Comparison of ENCODE assay signal across 8 cellular contexts in the genomic region with DNA sequence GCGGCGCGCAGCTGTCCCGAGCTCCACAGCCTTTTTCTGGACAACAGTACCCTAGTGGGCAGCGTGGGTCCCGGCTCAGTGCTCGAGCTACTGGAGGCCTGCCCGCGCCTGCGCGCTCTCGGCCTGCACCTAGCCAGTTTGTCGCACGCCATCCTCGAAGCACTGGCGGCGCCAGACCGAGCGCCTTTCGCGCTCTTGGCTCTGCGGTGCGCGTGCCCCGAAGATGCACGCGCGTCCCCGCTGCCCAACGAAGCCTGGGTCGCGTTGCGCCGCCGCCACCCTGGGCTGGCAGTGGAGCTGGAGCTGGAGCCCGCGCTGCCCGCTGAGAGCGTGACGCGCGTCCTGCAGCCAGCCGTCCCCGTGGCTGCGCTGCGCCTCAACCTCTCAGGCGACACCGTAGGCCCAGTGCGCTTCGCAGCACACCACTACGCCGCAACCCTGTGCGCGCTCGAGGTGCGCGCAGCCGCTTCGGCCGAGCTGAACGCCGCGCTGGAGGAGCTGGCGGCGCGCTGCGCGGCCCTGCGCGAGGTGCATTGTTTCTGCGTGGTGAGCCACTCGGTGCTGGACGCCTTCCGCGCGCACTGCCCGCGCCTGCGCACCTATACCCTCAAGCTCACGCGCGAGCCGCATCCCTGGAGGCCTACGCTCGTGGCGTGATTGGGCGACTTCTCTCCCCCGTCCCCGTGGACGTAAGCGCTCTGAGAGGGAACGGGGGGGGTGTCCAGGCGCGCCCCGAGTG. TPM values are rescaled to one million over a fixed set of nuclear protein-coding genes. Genes with fewer than 3 reads are reported as not detected.
DNase-seq lines count a peak whose midpoint lies in the region; ATAC-seq, FAIRE-seq and TF ChIP-seq lines count a peak whose summit lies in the region.

No MANE protein-coding gene starts in this region.

- no peak overlapping the region for H3K9ac ChIP-seq in HepG2 (ENCODE audit: insufficient read depth, low read depth, low read length)

- peaks cover 9 to 32% of the 10 kb centered on the region in 2 experiments for H3K27me3 ChIP-seq in HepG2 (ENCODE audit: control insufficient read depth in 1 of 2, insufficient read depth in 2 of 2, low read length in 2 of 2)

- TF ChIP-seq EP300 in HepG2 (IDR thresholded peaks at IDR 0.05; ENCODE audit: low read depth in 2 of 2, low read length in 2 of 2), result no peak
- TF ChIP-seq EP300 in HepG2 (CRISPR knock-in tag; IDR thresholded peaks at IDR 0.05; ENCODE audit: borderline replicate concordance), result no peak

- POLR2A ChIA-PET in HepG2 (lab: Yijun Ruan, JAX), result no interaction called here

- CTCF ChIA-PET in HepG2 (lab: Yijun Ruan, JAX; ENCODE audit: low intra/inter-chr PET ratio, low total read pairs), result no interaction called here

- H4K20me1 ChIP-seq in HepG2 (ENCODE audit: insufficient read depth, low read length), result no peaks in the 10 kb centered on the region

- no peak overlapping the region for H3K27ac ChIP-seq in HepG2 (ENCODE audit: extremely low read length, insufficient read depth, low read length)

- no peak overlapping the region for H3K27ac Mint-ChIP-seq in stimulated activated naive CD8-positive, alpha-beta T cell treated with anti-CD3 and anti-CD28 coated beads, Interleukin-15, amount 100 ng/mL, for 72 hours
- no peak overlapping the region for H3K27ac Mint-ChIP-seq in endothelial cell (ENCODE audit: unreplicated experiment)

- 98% methylated on average over 95 of the region's 95 CpGs for WGBS in HepG2 (ENCODE audit: low lambda C conversion rate)

- H3K4me2 ChIP-seq in HepG2 (ENCODE audit: low read depth, low read length), result no peak overlapping the region

- peaks cover 40% of the 10 kb centered on the region for H3K4me1 ChIP-seq in HepG2 (ENCODE audit: insufficient read depth, low read length)

- H3K4me3 ChIP-seq in GM12875 (ENCODE audit: low read depth, low read length) (peak overlapping the region; percentile 43), HepG2 (replicated peaks in 1 of 3; ENCODE audit: insufficient read depth in 1 of 3, low read depth in 2 of 3, low read length in 3 of 3) (no peak overlapping the region)

- in situ Hi-C loops in HepG2 (cut with HindIII; ENCODE audit: extremely low pct_ligation_motif_present, low pct_unique_long_range_greater_than_20kb), result no loop called here

- H2AFZ ChIP-seq in HepG2 (ENCODE audit: low read length), result no peak overlapping the region

- H3K79me2 ChIP-seq in HepG2 (ENCODE audit: insufficient read depth, low read length), result no peaks in the 10 kb centered on the region

- H3K4me3 Mint-ChIP-seq in stimulated activated naive CD8-positive, alpha-beta T cell treated with anti-CD3 and anti-CD28 coated beads, Interleukin-15, amount 100 ng/mL, for 72 hours, result peak overlapping the region; percentile 62 to 72
- H3K4me3 Mint-ChIP-seq in endothelial cell (ENCODE audit: unreplicated experiment), result no peak overlapping the region

- no peaks in the 10 kb centered on the region for H3K9me3 ChIP-seq in HepG2 (ENCODE audit: low read length)

- peaks cover 85% of the 10 kb centered on the region for H3K4me1 Mint-ChIP-seq in stimulated activated naive CD8-positive, alpha-beta T cell treated with anti-CD3 and anti-CD28 coated beads, Interleukin-15, amount 100 ng/mL, for 72 hours
- H3K4me1 Mint-ChIP-seq in endothelial cell (ENCODE audit: unreplicated experiment), result peaks cover 11% of the 10 kb centered on the region

- intact Hi-C loops in HepG2 (cut with micrococcal nuclease; ENCODE audit: unreplicated experiment), result no loop called here

- H3K27me3 Mint-ChIP-seq in stimulated activated naive CD8-positive, alpha-beta T cell treated with anti-CD3 and anti-CD28 coated beads, Interleukin-15, amount 100 ng/mL, for 72 hours, result peaks cover 75% of the 10 kb centered on the region
- peaks cover 33% of the 10 kb centered on the region for H3K27me3 Mint-ChIP-seq in endothelial cell (ENCODE audit: unreplicated experiment)

- no peak for TF ChIP-seq RAD21 in HepG2 (CRISPR knock-in tag; IDR thresholded peaks at IDR 0.05)

- no peak for TF ChIP-seq POLR2A in HepG2 (IDR thresholded peaks at IDR 0.05; ENCODE audit: insufficient read depth in 1 of 2, low read depth in 2 of 2, low read length in 2 of 2)

- BruUV-seq in HepG2 (replicated peaks; lab: Mats Ljungman, UMichigan), result no TSS peak

- peaks cover 4% of the 10 kb centered on the region for H3K36me3 Mint-ChIP-seq in endothelial cell (ENCODE audit: low read depth, unreplicated experiment)

- DNase-seq in NCI-H748 (lab: John Stamatoyannopoulos, UW; ENCODE audit: unreplicated experiment) (peak; percentile 93), cerebellar cortex (ENCODE audit: low spot score) (peak; percentile 81), HepG2 (ENCODE audit: low spot score) (no peak), endothelial cell (ENCODE audit: low spot score) (no peak)
- DNase-seq in stimulated activated naive CD8-positive, alpha-beta T cell treated with anti-CD3 and anti-CD28 coated beads, Interleukin-15, amount 100 ng/mL, for 72 hours, result peak; percentile 56

- H3K36me3 ChIP-seq in HepG2 (replicated peaks in 1 of 2; ENCODE audit: control insufficient read depth in 1 of 2, insufficient read depth in 2 of 2, low read length in 2 of 2), result no peaks in the 10 kb centered on the region

- no peaks in the 10 kb centered on the region for H3K9me3 Mint-ChIP-seq in stimulated activated naive CD8-positive, alpha-beta T cell treated with anti-CD3 and anti-CD28 coated beads, Interleukin-15, amount 100 ng/mL, for 72 hours
- H3K9me3 Mint-ChIP-seq in endothelial cell (ENCODE audit: unreplicated experiment), result no peaks in the 10 kb centered on the region

- ATAC-seq in HepG2 (no peak), HG03025 (IDR thresholded peaks at IDR 0.05; ENCODE audit: low FRiP score, unreplicated experiment) (no peak), GM21717 (IDR thresholded peaks at IDR 0.05; ENCODE audit: unreplicated experiment) (no peak)
- no peak for ATAC-seq in stimulated activated naive CD8-positive, alpha-beta T cell treated with anti-CD3 and anti-CD28 coated beads, Interleukin-15, amount 100 ng/mL, for 72 hours

- TF ChIP-seq CTCF in GM12875 (IDR thresholded peaks at IDR 0.05; ENCODE audit: borderline replicate concordance, insufficient read depth, low read depth, low read length), result no peak
- TF ChIP-seq CTCF in HepG2 (CRISPR knock-in tag; IDR thresholded peaks at IDR 0.05), result no peak
- no peak for TF ChIP-seq CTCF in endothelial cell (IDR thresholded peaks at IDR 0.05; ENCODE audit: unreplicated experiment)

- FAIRE-seq in HepG2 (lab: Jason Lieb, UNC), result no peak

RNA-seq across cellular contexts. Expression of a gene that starts 1.2 kb away (rescaled TPM):
- total RNA-seq in HepG2 (2016; rRNA removed; fragmentation: Illumina TruSeq; extraction: Trizol) (0.41 and 3.5 TPM in 2 replicates), endothelial cell (ENCODE audit: unreplicated experiment) (5.7 TPM)
- 0.44 and 1.0 TPM in 2 replicates for total RNA-seq in HepG2 (2016; cell fraction: cytosol; rRNA removed; fragmentation: Illumina TruSeq; extraction: Trizol; ENCODE audit: low read depth)
- total RNA-seq in HepG2 (2016; cell fraction: insoluble cytoplasmic fraction; rRNA removed; fragmentation: Illumina TruSeq; extraction: Trizol), result 0.79 and 3.2 TPM in 2 replicates
- 0.59 and 0.68 TPM in 2 replicates for total RNA-seq in HepG2 (2016; cell fraction: membrane; rRNA removed; fragmentation: Illumina TruSeq; extraction: Trizol)
- 4.6 and 5.3 TPM in 2 replicates for total RNA-seq in HepG2 (2016; cell fraction: nucleus; rRNA removed; fragmentation: Illumina TruSeq; extraction: Trizol)
- 16.9 and 17.9 TPM in 2 replicates for polyA plus RNA-seq in HepG2 (2011; rRNA removed)
- 1.8 and 2.3 TPM in 2 replicates for polyA plus RNA-seq in HepG2 (2011; cell fraction: cytosol; rRNA removed)
- 319 and 364 TPM in 2 replicates for polyA plus RNA-seq in HepG2 (2011; cell fraction: nucleus; rRNA removed)
- 12.3 and 18.7 TPM in 2 replicates for polyA plus RNA-seq in HepG2 (2012)
- 0.77 TPM in 1 of 2 replicates, not detected in the other for polyA plus RNA-seq in HepG2 (2016; cell fraction: cytosol; fragmentation: Illumina TruSeq; extraction: Trizol; ENCODE audit: low read depth)
- polyA plus RNA-seq in HepG2 (2016; cell fraction: insoluble cytoplasmic fraction; fragmentation: Illumina TruSeq; extraction: Trizol; ENCODE audit: low read depth), result 0.87 and 1.1 TPM in 2 replicates
- polyA plus RNA-seq in HepG2 (2016; cell fraction: membrane; fragmentation: Illumina TruSeq; extraction: Trizol; ENCODE audit: low read depth), result 0.36 and 0.41 TPM in 2 replicates
- polyA plus RNA-seq in HepG2 (2016; cell fraction: nucleus; fragmentation: Illumina TruSeq; extraction: Trizol; ENCODE audit: insufficient read depth, low read depth), result 18.4 and 20.6 TPM in 2 replicates
- 7.7 and 14.1 TPM in 2 replicates for polyA minus RNA-seq in HepG2 (2011; rRNA and poly(A)+ RNA removed; ENCODE audit: low replicate concordance)
- 1.1 TPM in 1 of 2 replicates, not detected in the other for polyA minus RNA-seq in HepG2 (2011; cell fraction: cytosol; rRNA and poly(A)+ RNA removed)
- polyA minus RNA-seq in HepG2 (2011; cell fraction: nucleus; rRNA and poly(A)+ RNA removed), result 19.5 and 25.2 TPM in 2 replicates

RNA-seq across cellular contexts. Expression of a gene that starts 3.6 kb away (rescaled TPM):
- total RNA-seq in HepG2 (2016; rRNA removed; fragmentation: Illumina TruSeq; extraction: Trizol) (1.5 and 3.9 TPM in 2 replicates), endothelial cell (ENCODE audit: unreplicated experiment) (3.8 TPM)
- total RNA-seq in HepG2 (2016; cell fraction: cytosol; rRNA removed; fragmentation: Illumina TruSeq; extraction: Trizol; ENCODE audit: low read depth), result 0.81 and 0.88 TPM in 2 replicates
- 1.2 and 3.5 TPM in 2 replicates for total RNA-seq in HepG2 (2016; cell fraction: insoluble cytoplasmic fraction; rRNA removed; fragmentation: Illumina TruSeq; extraction: Trizol)
- 1.9 and 2.3 TPM in 2 replicates for total RNA-seq in HepG2 (2016; cell fraction: membrane; rRNA removed; fragmentation: Illumina TruSeq; extraction: Trizol)
- 4.6 and 4.8 TPM in 2 replicates for total RNA-seq in HepG2 (2016; cell fraction: nucleus; rRNA removed; fragmentation: Illumina TruSeq; extraction: Trizol)
- 9.3 and 10.9 TPM in 2 replicates for polyA plus RNA-seq in HepG2 (2011; rRNA removed)
- 3.2 and 6.0 TPM in 2 replicates for polyA plus RNA-seq in HepG2 (2011; cell fraction: cytosol; rRNA removed)
- 173 and 222 TPM in 2 replicates for polyA plus RNA-seq in HepG2 (2011; cell fraction: nucleus; rRNA removed)
- polyA plus RNA-seq in HepG2 (2012), result 5.8 and 7.5 TPM in 2 replicates
- polyA plus RNA-seq in HepG2 (2016; cell fraction: cytosol; fragmentation: Illumina TruSeq; extraction: Trizol; ENCODE audit: low read depth), result 0.17 and 0.29 TPM in 2 replicates
- 2.0 and 2.2 TPM in 2 replicates for polyA plus RNA-seq in HepG2 (2016; cell fraction: insoluble cytoplasmic fraction; fragmentation: Illumina TruSeq; extraction: Trizol; ENCODE audit: low read depth)
- polyA plus RNA-seq in HepG2 (2016; cell fraction: membrane; fragmentation: Illumina TruSeq; extraction: Trizol; ENCODE audit: low read depth), result 0.58 and 0.92 TPM in 2 replicates
- 9.5 and 16.0 TPM in 2 replicates for polyA plus RNA-seq in HepG2 (2016; cell fraction: nucleus; fragmentation: Illumina TruSeq; extraction: Trizol; ENCODE audit: insufficient read depth, low read depth)
- polyA minus RNA-seq in HepG2 (2011; rRNA and poly(A)+ RNA removed; ENCODE audit: low replicate concordance), result 4.6 and 9.2 TPM in 2 replicates
- 2.9 and 3.2 TPM in 2 replicates for polyA minus RNA-seq in HepG2 (2011; cell fraction: cytosol; rRNA and poly(A)+ RNA removed)
- 19.1 and 22.3 TPM in 2 replicates for polyA minus RNA-seq in HepG2 (2011; cell fraction: nucleus; rRNA and poly(A)+ RNA removed)

RNA-seq across cellular contexts. Expression of a gene that starts 3.6 kb away (rescaled TPM):
- total RNA-seq in HepG2 (2016; rRNA removed; fragmentation: Illumina TruSeq; extraction: Trizol), result 6.2 and 7.8 TPM in 2 replicates
- 3.2 TPM in 2 replicates for total RNA-seq in HepG2 (2016; cell fraction: cytosol; rRNA removed; fragmentation: Illumina TruSeq; extraction: Trizol; ENCODE audit: low read depth)
- 6.8 and 9.0 TPM in 2 replicates for total RNA-seq in HepG2 (2016; cell fraction: insoluble cytoplasmic fraction; rRNA removed; fragmentation: Illumina TruSeq; extraction: Trizol)
- 4.6 and 4.9 TPM in 2 replicates for total RNA-seq in HepG2 (2016; cell fraction: membrane; rRNA removed; fragmentation: Illumina TruSeq; extraction: Trizol)
- 4.8 and 4.9 TPM in 2 replicates for total RNA-seq in HepG2 (2016; cell fraction: nucleus; rRNA removed; fragmentation: Illumina TruSeq; extraction: Trizol)
- 8.2 and 10.3 TPM in 2 replicates for polyA plus RNA-seq in HepG2 (2011; rRNA removed)
- polyA plus RNA-seq in HepG2 (2011; cell fraction: cytosol; rRNA removed), result 9.8 and 13.8 TPM in 2 replicates
- 22.9 and 28.2 TPM in 2 replicates for polyA plus RNA-seq in HepG2 (2011; cell fraction: nucleus; rRNA removed)
- 5.3 TPM in 2 replicates for polyA plus RNA-seq in HepG2 (2012)
- 3.1 and 3.6 TPM in 2 replicates for polyA plus RNA-seq in HepG2 (2016; cell fraction: cytosol; fragmentation: Illumina TruSeq; extraction: Trizol; ENCODE audit: low read depth)
- polyA plus RNA-seq in HepG2 (2016; cell fraction: insoluble cytoplasmic fraction; fragmentation: Illumina TruSeq; extraction: Trizol; ENCODE audit: low read depth), result 5.3 and 5.9 TPM in 2 replicates
- 3.2 and 3.8 TPM in 2 replicates for polyA plus RNA-seq in HepG2 (2016; cell fraction: membrane; fragmentation: Illumina TruSeq; extraction: Trizol; ENCODE audit: low read depth)
- polyA plus RNA-seq in HepG2 (2016; cell fraction: nucleus; fragmentation: Illumina TruSeq; extraction: Trizol; ENCODE audit: insufficient read depth, low read depth), result 11.5 and 13.8 TPM in 2 replicates
- polyA minus RNA-seq in HepG2 (2011; rRNA and poly(A)+ RNA removed; ENCODE audit: low replicate concordance), result 3.4 and 5.6 TPM in 2 replicates
- 4.1 and 5.0 TPM in 2 replicates for polyA minus RNA-seq in HepG2 (2011; cell fraction: cytosol; rRNA and poly(A)+ RNA removed)
- 5.0 TPM in 2 replicates for polyA minus RNA-seq in HepG2 (2011; cell fraction: nucleus; rRNA and poly(A)+ RNA removed)
- 3.7 TPM for total RNA-seq in endothelial cell (ENCODE audit: unreplicated experiment)

RNA-seq across cellular contexts. Expression of a gene that starts 7.0 kb away (rescaled TPM):
- total RNA-seq in HepG2 (2016; rRNA removed; fragmentation: Illumina TruSeq; extraction: Trizol) (3.1 and 5.7 TPM in 2 replicates), endothelial cell (ENCODE audit: unreplicated experiment) (2.6 TPM)
- 0.91 and 1.1 TPM in 2 replicates for total RNA-seq in HepG2 (2016; cell fraction: cytosol; rRNA removed; fragmentation: Illumina TruSeq; extraction: Trizol; ENCODE audit: low read depth)
- 3.8 and 4.1 TPM in 2 replicates for total RNA-seq in HepG2 (2016; cell fraction: insoluble cytoplasmic fraction; rRNA removed; fragmentation: Illumina TruSeq; extraction: Trizol)
- 2.1 and 2.2 TPM in 2 replicates for total RNA-seq in HepG2 (2016; cell fraction: membrane; rRNA removed; fragmentation: Illumina TruSeq; extraction: Trizol)
- 2.7 and 3.0 TPM in 2 replicates for total RNA-seq in HepG2 (2016; cell fraction: nucleus; rRNA removed; fragmentation: Illumina TruSeq; extraction: Trizol)
- polyA plus RNA-seq in HepG2 (2011; rRNA removed), result 20.5 and 23.3 TPM in 2 replicates
- polyA plus RNA-seq in HepG2 (2011; cell fraction: cytosol; rRNA removed), result 9.2 and 14.1 TPM in 2 replicates
- polyA plus RNA-seq in HepG2 (2011; cell fraction: nucleus; rRNA removed), result 78.8 and 95.6 TPM in 2 replicates
- 23.5 and 26.3 TPM in 2 replicates for polyA plus RNA-seq in HepG2 (2012)
- 1.1 and 1.3 TPM in 2 replicates for polyA plus RNA-seq in HepG2 (2016; cell fraction: cytosol; fragmentation: Illumina TruSeq; extraction: Trizol; ENCODE audit: low read depth)
- polyA plus RNA-seq in HepG2 (2016; cell fraction: insoluble cytoplasmic fraction; fragmentation: Illumina TruSeq; extraction: Trizol; ENCODE audit: low read depth), result 3.6 TPM in 2 replicates
- 2.3 and 2.9 TPM in 2 replicates for polyA plus RNA-seq in HepG2 (2016; cell fraction: membrane; fragmentation: Illumina TruSeq; extraction: Trizol; ENCODE audit: low read depth)
- 18.2 and 26.0 TPM in 2 replicates for polyA plus RNA-seq in HepG2 (2016; cell fraction: nucleus; fragmentation: Illumina TruSeq; extraction: Trizol; ENCODE audit: insufficient read depth, low read depth)
- 5.4 and 16.0 TPM in 2 replicates for polyA minus RNA-seq in HepG2 (2011; rRNA and poly(A)+ RNA removed; ENCODE audit: low replicate concordance)
- 2.8 and 3.7 TPM in 2 replicates for polyA minus RNA-seq in HepG2 (2011; cell fraction: cytosol; rRNA and poly(A)+ RNA removed)
- 14.3 and 16.3 TPM in 2 replicates for polyA minus RNA-seq in HepG2 (2011; cell fraction: nucleus; rRNA and poly(A)+ RNA removed)

RNA-seq across cellular contexts. Expression of a gene that starts 12.5 kb away (rescaled TPM):
- total RNA-seq in HepG2 (2016; rRNA removed; fragmentation: Illumina TruSeq; extraction: Trizol) (1.5 and 3.1 TPM in 2 replicates), endothelial cell (ENCODE audit: unreplicated experiment) (1.5 TPM)
- 0.61 and 0.79 TPM in 2 replicates for total RNA-seq in HepG2 (2016; cell fraction: cytosol; rRNA removed; fragmentation: Illumina TruSeq; extraction: Trizol; ENCODE audit: low read depth)
- total RNA-seq in HepG2 (2016; cell fraction: insoluble cytoplasmic fraction; rRNA removed; fragmentation: Illumina TruSeq; extraction: Trizol), result 1.5 and 2.9 TPM in 2 replicates
- 1.8 and 2.1 TPM in 2 replicates for total RNA-seq in HepG2 (2016; cell fraction: membrane; rRNA removed; fragmentation: Illumina TruSeq; extraction: Trizol)
- total RNA-seq in HepG2 (2016; cell fraction: nucleus; rRNA removed; fragmentation: Illumina TruSeq; extraction: Trizol), result 1.8 and 2.5 TPM in 2 replicates
- polyA plus RNA-seq in HepG2 (2011; rRNA removed), result 1.2 and 1.5 TPM in 2 replicates
- 1.4 and 1.9 TPM in 2 replicates for polyA plus RNA-seq in HepG2 (2011; cell fraction: cytosol; rRNA removed)
- polyA plus RNA-seq in HepG2 (2011; cell fraction: nucleus; rRNA removed), result 2.0 and 2.5 TPM in 2 replicates
- 0.80 and 0.82 TPM in 2 replicates for polyA plus RNA-seq in HepG2 (2012)
- polyA plus RNA-seq in HepG2 (2016; cell fraction: cytosol; fragmentation: Illumina TruSeq; extraction: Trizol; ENCODE audit: low read depth), result 0.38 and 0.54 TPM in 2 replicates
- 1.9 and 2.0 TPM in 2 replicates for polyA plus RNA-seq in HepG2 (2016; cell fraction: insoluble cytoplasmic fraction; fragmentation: Illumina TruSeq; extraction: Trizol; ENCODE audit: low read depth)
- polyA plus RNA-seq in HepG2 (2016; cell fraction: membrane; fragmentation: Illumina TruSeq; extraction: Trizol; ENCODE audit: low read depth), result 1.3 and 1.7 TPM in 2 replicates
- 4.0 and 4.3 TPM in 2 replicates for polyA plus RNA-seq in HepG2 (2016; cell fraction: nucleus; fragmentation: Illumina TruSeq; extraction: Trizol; ENCODE audit: insufficient read depth, low read depth)
- 2.8 and 8.7 TPM in 2 replicates for polyA minus RNA-seq in HepG2 (2011; rRNA and poly(A)+ RNA removed; ENCODE audit: low replicate concordance)
- 0.99 and 1.1 TPM in 2 replicates for polyA minus RNA-seq in HepG2 (2011; cell fraction: cytosol; rRNA and poly(A)+ RNA removed)
- 0.99 and 1.7 TPM in 2 replicates for polyA minus RNA-seq in HepG2 (2011; cell fraction: nucleus; rRNA and poly(A)+ RNA removed)

Comparison
In these comparisons a context has a peak if more than half of its experiments do, and no peak if none do; other contexts are left out.
1. DNase-seq: peak in NCI-H748 (single experiment), cerebellar cortex (single experiment) and stimulated activated naive CD8-positive, alpha-beta T cell treated with anti-CD3 and anti-CD28 coated beads, Interleukin-15, amount 100 ng/mL, for 72 hours (2 of 2); none in HepG2 (single experiment) and endothelial cell (single experiment).